In genomic region chr2:168241746-168242145, GRCh38 we compare ENCODE assay signal across 21 cellular contexts. TPM values are rescaled to one million over a fixed set of nuclear protein-coding genes. Genes with fewer than 3 reads are reported as not detected.
DNase-seq lines count a peak whose midpoint lies in the region; ATAC-seq and TF ChIP-seq lines count a peak whose summit lies in the region.
"Had no signal": no experiment of that assay in that cellular context is flagged by ENCODE, and none has a peak within 500 bp of the region (broad histone marks: within the 10 kb centered on the region; RNA-seq: fewer than 3 reads in every experiment).

No MANE protein-coding gene starts in this region.

- H3K4me3 ChIP-seq in left ventricle myocardium inferior (no peak overlapping the region), HEK293 (ENCODE audit: low read depth, low read length) (no peak overlapping the region), esophagus muscularis mucosa (no peak overlapping the region), smooth muscle cell (no peak overlapping the region)

- H3K4me1 ChIP-seq in left ventricle myocardium inferior (peaks cover 59% of the 10 kb centered on the region), HEK293 (ENCODE audit: control insufficient read depth, insufficient read depth, low read length) (peaks cover 2% of the 10 kb centered on the region), esophagus muscularis mucosa (peaks cover 34 to 74% (median 63%) of the 10 kb centered on the region in 4 donors), smooth muscle cell (ENCODE audit: low read depth) (peaks cover 32% of the 10 kb centered on the region)

- intact Hi-C loops in left ventricle myocardium inferior (cut with micrococcal nuclease) (loop anchor here (10.0 kb wide), 1 partner anchor 97 kb away; no protein-coding TSS in a partner anchor), Right ventricle myocardium superior (cut with DNase I) (loop anchor here (10.0 kb wide), 1 partner anchor 107 kb away; no protein-coding TSS in a partner anchor), esophagus muscularis mucosa (cut with DNase I) (loop anchor here (10.0 kb wide), 1 partner anchor 947 kb away; the partner anchor contains the start of gene B3GALT1), CD14-positive monocyte (cut with micrococcal nuclease) (loop anchor here (10.0 kb wide), 2 partner anchors 77 to 107 kb away; no protein-coding TSS in a partner anchor)

- H3K36me3 Mint-ChIP-seq in activated naive CD4-positive, alpha-beta T cell treated with anti-CD3 and anti-CD28 coated beads, Interleukin-2, amount 50 U/mL, for 72 hours: peaks cover 15 to 30% of the 10 kb centered on the region in 2 donors
- peaks cover 0 to 5% of the 10 kb centered on the region in 2 donors for H3K36me3 Mint-ChIP-seq in CD14-positive monocyte
- H3K36me3 Mint-ChIP-seq: IgD-negative memory B cell had no signal

- DNase-seq in left ventricle myocardium inferior: no peak
- no peak for DNase-seq in Right ventricle myocardium superior
- DNase-seq in esophagus muscularis mucosa (ENCODE audit: extremely low spot score): no peak
- DNase-seq in smooth muscle cell (lab: John Stamatoyannopoulos, UW; ENCODE audit: unreplicated experiment): no peak
- DNase-seq in activated naive CD4-positive, alpha-beta T cell treated with anti-CD3 and anti-CD28 coated beads, Interleukin-2, amount 50 U/mL, for 72 hours (ENCODE audit: low spot score in 2 of 2): no peak
- DNase-seq in CD14-positive monocyte (ENCODE audit: low spot score): no peak
- DNase-seq: Calu3; CD8-positive, alpha-beta T cell; GOT3; HCEC 1CT; Karpas-422; NCI-H1694; NCI-H2081 treated with DMSO at 0.1 percent for 48 hours; NCI-H2171 treated with DMSO at 0.1 percent for 48 hours; NCI-H524 treated with DMSO at 0.1 percent for 48 hours; PC-3; SHP77 treated with DMSO at 0.1 percent for 48 hours had no signal

- H3K4me3 Mint-ChIP-seq in CD14-positive monocyte: no peak overlapping the region
- H3K4me3 Mint-ChIP-seq: CD8-positive, alpha-beta T cell; IgD-negative memory B cell had no signal

- WGBS in esophagus muscularis mucosa: 63% methylated on average over 5 of the region's 5 CpGs
- WGBS in smooth muscle cell (ENCODE audit: low lambda C conversion rate): 33% methylated on average over 5 of the region's 5 CpGs

- H2AFZ ChIP-seq in smooth muscle cell (ENCODE audit: low read depth): no peak overlapping the region

- H3K27me3 ChIP-seq in left ventricle myocardium inferior (ENCODE audit: low read depth) (no peaks in the 10 kb centered on the region), esophagus muscularis mucosa (no peaks in the 10 kb centered on the region), smooth muscle cell (ENCODE audit: low read depth) (no peaks in the 10 kb centered on the region)

- CTCF ChIA-PET in HEK293 (lab: Yijun Ruan, JAX): no interaction called here

- no peak for TF ChIP-seq POLR2A in esophagus muscularis mucosa (IDR thresholded peaks at IDR 0.05; ENCODE audit: low read depth)

- ATAC-seq in Right ventricle myocardium superior (ENCODE audit: poor library complexity) (no peak), GM21526 (IDR thresholded peaks at IDR 0.05; ENCODE audit: low FRiP score, unreplicated experiment) (no peak)
- ATAC-seq in activated naive CD4-positive, alpha-beta T cell treated with anti-CD3 and anti-CD28 coated beads, Interleukin-2, amount 50 U/mL, for 72 hours: no peak
- ATAC-seq: PC-3 had no signal

- peaks cover 34% of the 10 kb centered on the region for H3K4me1 Mint-ChIP-seq in CD14-positive monocyte

- H4K20me1 ChIP-seq in smooth muscle cell (ENCODE audit: low read depth): peaks cover 15% of the 10 kb centered on the region

- peaks cover 0 to 2% (median 0%) of the 10 kb centered on the region in 3 donors for H3K27me3 Mint-ChIP-seq in CD14-positive monocyte (ENCODE audit: low read depth in 3 of 3)
- H3K27me3 Mint-ChIP-seq: IgD-negative memory B cell had no signal

- POLR2A ChIA-PET in HEK293 (lab: Yijun Ruan, JAX): no interaction called here

- H3K27ac Mint-ChIP-seq in activated naive CD4-positive, alpha-beta T cell treated with anti-CD3 and anti-CD28 coated beads, Interleukin-2, amount 50 U/mL, for 72 hours: no peak overlapping the region
- H3K27ac Mint-ChIP-seq in CD14-positive monocyte: no peak overlapping the region
- H3K27ac Mint-ChIP-seq: CD8-positive, alpha-beta T cell; IgD-negative memory B cell had no signal

- H3K9me3 Mint-ChIP-seq in activated naive CD4-positive, alpha-beta T cell treated with anti-CD3 and anti-CD28 coated beads, Interleukin-2, amount 50 U/mL, for 72 hours: no peaks in the 10 kb centered on the region
- H3K9me3 Mint-ChIP-seq in CD14-positive monocyte: no peaks in the 10 kb centered on the region
- H3K9me3 Mint-ChIP-seq: CD8-positive, alpha-beta T cell; IgD-negative memory B cell had no signal

- H3K36me3 ChIP-seq in left ventricle myocardium inferior: no peaks in the 10 kb centered on the region
- H3K36me3 ChIP-seq in HEK293 (ENCODE audit: control insufficient read depth in 2 of 2, insufficient read depth in 1 of 2, low read length in 2 of 2): no peaks in the 10 kb centered on the region
- H3K36me3 ChIP-seq in esophagus muscularis mucosa: no peaks in the 10 kb centered on the region
- no peaks in the 10 kb centered on the region for H3K36me3 ChIP-seq in smooth muscle cell (ENCODE audit: low read depth)

- H3K9me3 ChIP-seq in left ventricle myocardium inferior (replicated peaks) (no peaks in the 10 kb centered on the region), HEK293 (ENCODE audit: control insufficient read depth, insufficient read depth, low read depth, low read length) (no peaks in the 10 kb centered on the region), esophagus muscularis mucosa (no peaks in the 10 kb centered on the region), smooth muscle cell (replicated peaks; ENCODE audit: low read depth) (no peaks in the 10 kb centered on the region)

- H3K9ac ChIP-seq in smooth muscle cell (ENCODE audit: low read depth): peak overlapping the region; percentile 3

- H3K4me2 ChIP-seq in smooth muscle cell: peak overlapping the region; percentile 45

- TF ChIP-seq CTCF in left ventricle myocardium inferior (IDR thresholded peaks at IDR 0.05; ENCODE audit: borderline replicate concordance) (no peak), HEK293 (tag by site-specific recombination; IDR thresholded peaks at IDR 0.05) (no peak), esophagus muscularis mucosa (IDR thresholded peaks at IDR 0.05) (no peak), smooth muscle cell (IDR thresholded peaks at IDR 0.05; ENCODE audit: borderline replicate concordance, insufficient read depth, poor library complexity, severe bottlenecking) (no peak), CD14-positive monocyte (IDR thresholded peaks at IDR 0.05) (no peak)

- TF ChIP-seq EP300 in esophagus muscularis mucosa (IDR thresholded peaks at IDR 0.05): no peak

- H3F3A ChIP-seq in smooth muscle cell (ENCODE audit: low read depth): peaks cover 12% of the 10 kb centered on the region

- H3K27ac ChIP-seq in left ventricle myocardium inferior (replicated peaks) (peak overlapping the region; percentile 69), HEK293 (ENCODE audit: extremely low read depth, low read depth, low read length) (no peak overlapping the region), esophagus muscularis mucosa (replicated peaks in 1 of 4) (peak overlapping the region in 3 of 4 donors; percentile 26 to 61 (median 45)), smooth muscle cell (ENCODE audit: low read depth) (peak overlapping the region; percentile 97)

- peaks cover 82% of the 10 kb centered on the region for H3K79me2 ChIP-seq in smooth muscle cell (ENCODE audit: low read depth)

TF ChIP-seq in HEK293, 187 proteins besides CTCF, POLR2A, EP300 and RAD21:
- TF ChIP-seq TRIM28 (IDR thresholded peaks at IDR 0.05; ENCODE audit: borderline replicate concordance, low read length): 0 out of 2 replicates have a peak, but pooled peaks have one; percentile 13
- no peak for TF ChIP-seq ZXDB (tag by site-specific recombination; IDR thresholded peaks at IDR 0.05)

RNA-seq across cellular contexts. Expression of gene STK39, which starts 5.6 kb away (rescaled TPM):
- total RNA-seq in left ventricle myocardium inferior (23.2 TPM), Right ventricle myocardium superior (16.9 TPM), esophagus muscularis mucosa (10 to 100 TPM; 32.5 to 49.1 (median 41.5) TPM), smooth muscle cell (32.1 and 37.8 TPM in 2 replicates)
- polyA plus RNA-seq in smooth muscle cell (18.8 and 21.1 TPM in 2 replicates), CD14-positive monocyte (1 to 10 TPM; 1.2 to 2.6 TPM)
- 10 to 100 TPM; 21.8 to 43.1 TPM for total RNA-seq in activated naive CD4-positive, alpha-beta T cell treated with anti-CD3 and anti-CD28 coated beads, Interleukin-2, amount 50 U/mL, for 72 hours
- total RNA-seq: G401 had no signal
